ENCODE assay signal across 10 cellular contexts in the genomic region with DNA sequence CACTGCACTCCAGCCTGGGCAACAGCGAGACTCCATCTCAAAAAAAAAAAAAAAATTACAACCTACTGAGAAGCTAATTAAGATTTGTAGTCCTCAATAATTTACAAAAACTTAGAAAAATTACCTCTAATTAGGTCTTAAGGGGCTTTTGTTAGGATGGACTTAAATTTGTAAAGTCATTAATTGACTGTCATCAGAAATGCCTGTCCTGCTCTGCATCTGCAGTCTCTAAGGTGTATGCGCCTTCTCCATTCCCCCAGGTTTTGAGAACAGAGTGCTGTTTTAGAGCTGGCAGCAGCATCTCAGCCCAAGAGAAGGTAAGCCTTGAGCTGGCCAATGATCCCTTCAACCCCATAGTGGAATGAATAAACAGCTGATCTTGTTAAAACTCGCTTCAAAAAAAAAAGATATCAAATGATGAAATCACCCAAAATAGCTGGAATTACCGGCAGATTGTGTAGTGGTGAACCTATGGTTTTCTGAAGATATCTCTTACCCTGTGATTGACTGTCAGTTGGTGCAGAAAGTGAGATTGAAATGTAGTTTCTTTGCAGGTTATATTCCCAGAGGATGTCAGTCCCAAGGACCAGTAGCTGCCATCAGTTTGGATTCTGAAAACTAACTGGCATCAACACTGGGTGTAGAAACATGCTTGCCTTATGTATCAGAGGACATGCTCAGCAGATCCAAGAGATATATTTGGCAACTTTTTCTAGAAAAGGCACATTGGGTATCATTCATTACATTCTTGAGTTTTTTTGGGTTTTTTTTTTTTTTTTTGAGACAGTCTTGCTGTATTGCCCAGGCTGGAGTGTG. TPM values are rescaled to one million over a fixed set of nuclear protein-coding genes. Genes with fewer than 3 reads are reported as not detected.
A peak's percentile ranks its signal among the peaks of the same experiment; 100 is the strongest.
DNase-seq lines count a peak whose midpoint lies in the region; ATAC-seq and TF ChIP-seq lines count a peak whose summit lies in the region.
"Had no signal": no experiment of that assay in that cellular context is flagged by ENCODE, and none has a peak within 500 bp of the region (broad histone marks: within the 10 kb centered on the region; RNA-seq: fewer than 3 reads in every experiment).

No MANE protein-coding gene starts in this region.

- no peaks in the 10 kb centered on the region for H3K9me3 ChIP-seq in breast epithelium
- H3K9me3 ChIP-seq in transverse colon, result no peaks in the 10 kb centered on the region
- H3K9me3 ChIP-seq: thyroid gland had no signal

- H3K4me3 ChIP-seq in breast epithelium (peak overlapping the region in 1 of 3 donors; percentile 87), fibroblast of villous mesenchyme (ENCODE audit: low read depth, low read length) (peak overlapping the region; percentile 91), transverse colon (peak overlapping the region in 1 of 4 donors; percentile 96)

- H3K4me3 Mint-ChIP-seq in MCF 10A (ENCODE audit: unreplicated experiment) (peak overlapping the region; percentile 88), WTC11 (peak overlapping the region; percentile 99)

- WGBS in transverse colon (ENCODE audit: low coverage in 1 of 2), 2 donors, result 54 to 60% methylated on average over 4 of the region's 4 CpGs

- no peaks in the 10 kb centered on the region for H3K27me3 Mint-ChIP-seq in MCF 10A (ENCODE audit: insufficient read depth, unreplicated experiment)
- no peaks in the 10 kb centered on the region for H3K27me3 Mint-ChIP-seq in WTC11 (ENCODE audit: low read depth)

- peaks cover 79% of the 10 kb centered on the region for H3K36me3 Mint-ChIP-seq in MCF 10A (ENCODE audit: insufficient read depth, unreplicated experiment)
- peaks cover 47% of the 10 kb centered on the region for H3K36me3 Mint-ChIP-seq in WTC11

- ATAC-seq in WTC11, result no peak

- H3K4me1 Mint-ChIP-seq in MCF 10A (ENCODE audit: insufficient read depth, unreplicated experiment) (peaks cover 21% of the 10 kb centered on the region), WTC11 (peaks cover 64% of the 10 kb centered on the region)

- BruUV-seq in MCF 10A (replicated peaks; lab: Mats Ljungman, UMichigan), result no TSS peak

- intact Hi-C loops in MCF 10A (cut with micrococcal nuclease) (loop anchor here (5.0 kb wide), 1 partner anchor 79 kb away; no protein-coding TSS in a partner anchor), breast epithelium (cut with DNase I; ENCODE audit: low total_unique reads) (no loop called here), transverse colon (cut with DNase I; ENCODE audit: low total_unique reads) (loop anchor here (10.0 kb wide), 1 partner anchor 56 kb away; a partner anchor contains a TSS)

- no peak for TF ChIP-seq CTCF in MCF 10A (IDR thresholded peaks at IDR 0.05; ENCODE audit: unreplicated experiment)
- TF ChIP-seq CTCF in breast epithelium (IDR thresholded peaks at IDR 0.05), result no peak
- TF ChIP-seq CTCF in WTC11 (IDR thresholded peaks at IDR 0.05), result no peak
- no peak for TF ChIP-seq CTCF in fibroblast of villous mesenchyme (IDR thresholded peaks at IDR 0.05; ENCODE audit: insufficient read depth, low read depth, low read length)
- no peak for TF ChIP-seq CTCF in transverse colon (IDR thresholded peaks at IDR 0.05)

- H3K9me3 Mint-ChIP-seq in MCF 10A (ENCODE audit: unreplicated experiment) (no peaks in the 10 kb centered on the region), WTC11 (no peaks in the 10 kb centered on the region)

- H3K27ac Mint-ChIP-seq in MCF 10A (ENCODE audit: low read depth, unreplicated experiment) (peak overlapping the region; percentile 99), WTC11 (peak overlapping the region; percentile 95)

- H3K36me3 ChIP-seq in breast epithelium (no peaks in the 10 kb centered on the region), transverse colon (peaks cover 0 to 21% (median 8%) of the 10 kb centered on the region in 4 donors)

- H3K27me3 ChIP-seq in breast epithelium (no peaks in the 10 kb centered on the region), transverse colon (no peaks in the 10 kb centered on the region)
- H3K27me3 ChIP-seq: thyroid gland had no signal

- in situ Hi-C loops in transverse colon (cut with MboI; ENCODE audit: low pct_ligation_motif_present in 1 of 4, low pct_unique_long_range_greater_than_20kb in 1 of 4, low sequenced_read_pairs in 3 of 4), result no loop called here

- H3K27ac ChIP-seq in breast epithelium (no peak overlapping the region), transverse colon (peak overlapping the region; percentile 84 to 97 (median 94))

- no peak for TF ChIP-seq EP300 in transverse colon (IDR thresholded peaks at IDR 0.05; ENCODE audit: low read depth)

- CTCF ChIA-PET in MCF 10A (lab: Yijun Ruan, JAX) (interaction anchor here (0.8 to 7.2 kb wide), 10 partner anchors 11 to 149 kb away, joined by 3 to 59 read pairs (median 4); no protein-coding TSS in a partner anchor), WTC11 (lab: Charles Lee) (interaction anchor here (0.7 to 3.8 kb wide), 6 partner anchors 12 to 80 kb away, joined by 3 to 20 read pairs (median 8); a partner anchor contains a TSS)

- no peak for DNase-seq in MCF 10A (ENCODE audit: unreplicated experiment)
- DNase-seq in breast epithelium (ENCODE audit: low spot score in 2 of 2), result no peak
- DNase-seq in WTC11 (ENCODE audit: low spot score), result no peak
- no peak for DNase-seq in fibroblast of villous mesenchyme (ENCODE audit: low read depth)
- no peak for DNase-seq in transverse colon
- DNase-seq in HK-2 (ENCODE audit: unreplicated experiment), result no peak
- no peak for DNase-seq in activated CD8-positive, alpha-beta memory T cell treated with anti-CD3 and anti-CD28 coated beads, Interleukin-2, amount 50 U/mL, for 4 hours
- no peak for DNase-seq in dermis blood vessel endothelial cell
- DNase-seq: GF-D8, thyroid gland had no signal

- no peak for TF ChIP-seq POLR2A in breast epithelium (IDR thresholded peaks at IDR 0.05)
- no peak for TF ChIP-seq POLR2A in transverse colon (IDR thresholded peaks at IDR 0.05)

- POLR2A ChIA-PET in MCF 10A (lab: Yijun Ruan, JAX), result interaction anchor here (0.6 to 8.4 kb wide), 16 partner anchors 8 to 224 kb away, joined by 3 to 238 read pairs (median 6); a partner anchor contains a TSS
- POLR2A ChIA-PET in WTC11 (lab: Charles Lee), result interaction anchor here (1.0 to 1.6 kb wide), 4 partner anchors 17 to 89 kb away, joined by 3 to 6 read pairs (median 4); a partner anchor contains a TSS

- H3K4me1 ChIP-seq in breast epithelium, result peaks cover 0 to 6% of the 10 kb centered on the region in 2 donors
- peaks cover 14 to 58% (median 36%) of the 10 kb centered on the region in 4 donors for H3K4me1 ChIP-seq in transverse colon

TF ChIP-seq in WTC11, 78 proteins besides CTCF, POLR2A, EP300 and RAD21:
- TF ChIP-seq SP1 (CRISPR knock-in tag; conservative IDR thresholded peaks at IDR 0.05), result 0 out of 2 replicates have a peak, but pooled peaks have one; percentile 4
- TF ChIP-seq NFATC4 (CRISPR knock-in tag; IDR thresholded peaks at IDR 0.05), result 0 out of 2 replicates have a peak, but pooled peaks have one; percentile 3
- TF ChIP-seq, protein P1, sequence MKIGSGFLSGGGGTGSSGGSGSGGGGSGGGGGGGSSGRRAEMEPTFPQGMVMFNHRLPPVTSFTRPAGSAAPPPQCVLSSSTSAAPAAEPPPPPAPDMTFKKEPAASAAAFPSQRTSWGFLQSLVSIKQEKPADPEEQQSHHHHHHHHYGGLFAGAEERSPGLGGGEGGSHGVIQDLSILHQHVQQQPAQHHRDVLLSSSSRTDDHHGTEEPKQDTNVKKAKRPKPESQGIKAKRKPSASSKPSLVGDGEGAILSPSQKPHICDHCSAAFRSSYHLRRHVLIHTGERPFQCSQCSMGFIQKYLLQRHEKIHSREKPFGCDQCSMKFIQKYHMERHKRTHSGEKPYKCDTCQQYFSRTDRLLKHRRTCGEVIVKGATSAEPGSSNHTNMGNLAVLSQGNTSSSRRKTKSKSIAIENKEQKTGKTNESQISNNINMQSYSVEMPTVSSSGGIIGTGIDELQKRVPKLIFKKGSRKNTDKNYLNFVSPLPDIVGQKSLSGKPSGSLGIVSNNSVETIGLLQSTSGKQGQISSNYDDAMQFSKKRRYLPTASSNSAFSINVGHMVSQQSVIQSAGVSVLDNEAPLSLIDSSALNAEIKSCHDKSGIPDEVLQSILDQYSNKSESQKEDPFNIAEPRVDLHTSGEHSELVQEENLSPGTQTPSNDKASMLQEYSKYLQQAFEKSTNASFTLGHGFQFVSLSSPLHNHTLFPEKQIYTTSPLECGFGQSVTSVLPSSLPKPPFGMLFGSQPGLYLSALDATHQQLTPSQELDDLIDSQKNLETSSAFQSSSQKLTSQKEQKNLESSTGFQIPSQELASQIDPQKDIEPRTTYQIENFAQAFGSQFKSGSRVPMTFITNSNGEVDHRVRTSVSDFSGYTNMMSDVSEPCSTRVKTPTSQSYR (CRISPR knock-in tag; IDR thresholded peaks at IDR 0.05), result no peak
TF ChIP-seq in WTC11: peak in this region for 2.

RNA-seq across cellular contexts. Expression of a gene that starts 25.7 kb away (rescaled TPM):
- total RNA-seq in MCF 10A (2022), result not detected in 2 replicates
- total RNA-seq in breast epithelium, result 10 to 100 TPM in 2 of 3 donors, 1 to 10 TPM in 1; 6.6 to 14.2 (median 11.3) TPM
- total RNA-seq in WTC11 (2021), result 3.5 to 4.9 TPM (median 4.3 TPM) in 3 replicates
- 53.5 and 106 TPM in 2 replicates for total RNA-seq in fibroblast of villous mesenchyme
- total RNA-seq in transverse colon, result 1 to 10 TPM; 2.4 to 8.2 (median 4.4) TPM
- total RNA-seq in dermis blood vessel endothelial cell, result 40.0 and 48.8 TPM in 2 replicates

RNA-seq across cellular contexts. Expression of a gene that starts 51.0 kb away (rescaled TPM):
- total RNA-seq in MCF 10A (2022), result 0.29 and 0.30 TPM in 2 replicates
- total RNA-seq in breast epithelium, result 1 to 10 TPM; 1.5 to 3.3 (median 1.6) TPM
- total RNA-seq in WTC11 (2021), result 13.7 to 22.9 TPM (median 14.7 TPM) in 3 replicates
- 0.32 and 2.6 TPM in 2 replicates for total RNA-seq in fibroblast of villous mesenchyme
- 100 to 1,000 TPM in 2 of 4 donors, 10 to 100 TPM in 2; 67.9 to 194 (median 115) TPM for total RNA-seq in transverse colon
- total RNA-seq in dermis blood vessel endothelial cell, result 2.6 and 4.5 TPM in 2 replicates

Comparison
In these comparisons a context has a peak if more than half of its experiments do, and no peak if none do; other contexts are left out.
1. H3K27ac ChIP-seq: peak in transverse colon (4 of 4); none in breast epithelium (0 of 2).